20 cellular contexts compared by ENCODE assay signal in the genomic region with DNA sequence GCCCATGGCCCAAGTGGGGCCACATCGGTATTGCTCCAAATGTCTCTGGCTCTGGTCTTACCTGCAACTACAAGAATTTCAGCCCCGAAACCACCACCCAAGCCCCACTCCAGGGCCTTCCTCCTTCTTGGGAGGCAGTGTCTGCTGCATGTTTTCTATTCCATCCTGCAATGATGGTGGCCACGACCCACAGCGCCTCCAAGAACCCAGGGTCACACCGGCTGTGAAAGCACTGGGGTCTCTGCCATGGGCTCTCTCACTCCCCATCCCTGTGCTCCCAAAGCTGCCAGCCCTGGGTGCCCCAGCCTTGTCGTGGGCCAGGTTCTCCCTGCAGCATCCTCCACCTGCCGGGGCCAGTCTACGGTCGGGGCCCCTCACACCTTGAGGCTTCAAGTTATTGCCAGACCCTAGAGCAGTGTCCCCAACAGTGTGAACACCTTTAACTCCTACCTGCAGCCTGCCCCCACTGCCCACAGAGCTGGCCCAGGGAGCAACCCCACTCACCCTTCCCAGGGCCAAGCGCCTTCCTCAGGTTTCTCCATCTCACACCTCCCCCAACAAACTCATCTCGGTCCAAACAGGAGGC.
DNase-seq lines count a peak whose midpoint lies in the region; ATAC-seq, FAIRE-seq and TF ChIP-seq lines count a peak whose summit lies in the region.
"Had no signal": no experiment of that assay in that cellular context is flagged by ENCODE, and none has a peak within 500 bp of the region (broad histone marks: within the 10 kb centered on the region; RNA-seq: fewer than 3 reads in every experiment).

No MANE protein-coding gene starts in this region.

- no peak for FAIRE-seq in RCC 7860 (lab: Jason Lieb, UNC)
- FAIRE-seq: A549, TTC549 had no signal

- no peaks in the 10 kb centered on the region for H3K9me3 Mint-ChIP-seq in immature natural killer cell
- no peaks in the 10 kb centered on the region for H3K9me3 Mint-ChIP-seq in stimulated activated memory B cell treated with anti-CD40 and anti-IgM and Interleukin-4, amounts not matched to agents 10 μg/mL and 1 μg/mL and 100 μg/mL, for 72 hours

- no peaks in the 10 kb centered on the region for H3K9me3 ChIP-seq in Loucy (ENCODE audit: insufficient read depth, low read depth, low read length)
- H3K9me3 ChIP-seq: A549, ascending aorta, psoas muscle, thyroid gland had no signal

- H3K27me3 Mint-ChIP-seq in immature natural killer cell (ENCODE audit: low read depth in 3 of 3) = peaks cover 24 to 33% (median 32%) of the 10 kb centered on the region in 3 donors
- peaks cover 30% of the 10 kb centered on the region for H3K27me3 Mint-ChIP-seq in stimulated activated memory B cell treated with anti-CD40 and anti-IgM and Interleukin-4, amounts not matched to agents 10 μg/mL and 1 μg/mL and 100 μg/mL, for 72 hours

- ATAC-seq in stimulated activated memory B cell treated with anti-CD40 and anti-IgM and Interleukin-4, amounts not matched to agents 10 μg/mL and 1 μg/mL and 100 μg/mL, for 72 hours = no peak
- ATAC-seq in GM18498 (IDR thresholded peaks at IDR 0.05; ENCODE audit: unreplicated experiment) = no peak
- ATAC-seq: A549, psoas muscle had no signal

- H3K4me3 Mint-ChIP-seq in immature natural killer cell = peak overlapping the region in 1 of 5 donors; percentile 33
- H3K4me3 Mint-ChIP-seq in stimulated activated memory B cell treated with anti-CD40 and anti-IgM and Interleukin-4, amounts not matched to agents 10 μg/mL and 1 μg/mL and 100 μg/mL, for 72 hours = no peak overlapping the region

- no peaks in the 10 kb centered on the region for H3K36me3 Mint-ChIP-seq in immature natural killer cell
- H3K36me3 Mint-ChIP-seq in stimulated activated memory B cell treated with anti-CD40 and anti-IgM and Interleukin-4, amounts not matched to agents 10 μg/mL and 1 μg/mL and 100 μg/mL, for 72 hours = no peaks in the 10 kb centered on the region

- no peaks in the 10 kb centered on the region for H3K36me3 ChIP-seq in Loucy (ENCODE audit: insufficient read depth, low read length)
- H3K36me3 ChIP-seq: ascending aorta, thyroid gland had no signal

- no peak overlapping the region for H3K4me2 ChIP-seq in Loucy (ENCODE audit: low read depth, low read length, poor library complexity, severe bottlenecking)
- H3K4me2 ChIP-seq: A549, smooth muscle cell had no signal

- H3K9ac ChIP-seq in Loucy (ENCODE audit: low read depth, low read length, poor library complexity, severe bottlenecking) = peak overlapping the region; percentile 87
- H3K9ac ChIP-seq: GM23248 had no signal

- H3K4me3 ChIP-seq in Loucy (ENCODE audit: low read length, poor library complexity, severe bottlenecking) = no peak overlapping the region
- H3K4me3 ChIP-seq: A549, ascending aorta, GM23248, psoas muscle, smooth muscle cell, thyroid gland had no signal

- no peak for TF ChIP-seq CTCF in Loucy (conservative IDR thresholded peaks at IDR 0.05; ENCODE audit: low read length)

- no peaks in the 10 kb centered on the region for H3K9me2 ChIP-seq in Loucy (replicated peaks; ENCODE audit: low read depth, low read length)

- H3K4me1 ChIP-seq in Loucy (ENCODE audit: insufficient read depth, low read length, poor library complexity, severe bottlenecking) = peaks cover 72% of the 10 kb centered on the region
- H3K4me1 ChIP-seq: ascending aorta, thyroid gland had no signal

- peaks cover 25 to 37% of the 10 kb centered on the region in 2 donors for H3K4me1 Mint-ChIP-seq in immature natural killer cell
- peaks cover 33% of the 10 kb centered on the region for H3K4me1 Mint-ChIP-seq in stimulated activated memory B cell treated with anti-CD40 and anti-IgM and Interleukin-4, amounts not matched to agents 10 μg/mL and 1 μg/mL and 100 μg/mL, for 72 hours

- no peak overlapping the region for H2AFZ ChIP-seq in Loucy (ENCODE audit: low read length)
- H2AFZ ChIP-seq: GM23248 had no signal

- H4K20me1 ChIP-seq in Loucy (ENCODE audit: insufficient read depth, low read length, poor library complexity, severe bottlenecking) = no peaks in the 10 kb centered on the region

- no peaks in the 10 kb centered on the region for H3K27me3 ChIP-seq in Loucy (ENCODE audit: insufficient read depth, low read length, poor library complexity, severe bottlenecking)
- H3K27me3 ChIP-seq: ascending aorta, thyroid gland had no signal

- peaks cover 16% of the 10 kb centered on the region for H3F3A ChIP-seq in Loucy (ENCODE audit: low read depth)

- H3K27ac Mint-ChIP-seq in immature natural killer cell = peak overlapping the region in 5 of 6 donors; percentile 24 to 96 (median 71)
- H3K27ac Mint-ChIP-seq in stimulated activated memory B cell treated with anti-CD40 and anti-IgM and Interleukin-4, amounts not matched to agents 10 μg/mL and 1 μg/mL and 100 μg/mL, for 72 hours = peak overlapping the region; percentile 44

- H3K79me2 ChIP-seq in Loucy (ENCODE audit: insufficient read depth, low read length) = no peaks in the 10 kb centered on the region

- DNase-seq in activated CD8-positive, alpha-beta memory T cell treated with anti-CD3 and anti-CD28 coated beads for 24 hours = peak; percentile 56
- no peak for DNase-seq in activated CD8-positive, alpha-beta memory T cell treated with anti-CD3 and anti-CD28 coated beads, Interleukin-2, amount 50 U/mL, for 4 hours
- DNase-seq in immature natural killer cell (no peak), RCC 7860 (ENCODE audit: low spot score) (no peak), DMS153 (lab: John Stamatoyannopoulos, UW) (no peak)
- DNase-seq: DND-41; GM23248; NCI-H187; NCI-H345; RPMI8226; stimulated activated CD4-positive, alpha-beta T cell treated with anti-CD3 and anti-CD28 coated beads, Interleukin-4, amount 100 ng/mL, for 4 hours; thyroid gland had no signal
